In genomic region chr2:190980630-190981214, GRCh38 we compare ENCODE assay signal across 12 cellular contexts. TPM values are rescaled to one million over a fixed set of nuclear protein-coding genes. Genes with fewer than 3 reads are reported as not detected.
A peak's percentile ranks its signal among the peaks of the same experiment; 100 is the strongest.
DNase-seq lines count a peak whose midpoint lies in the region; ATAC-seq and TF ChIP-seq lines count a peak whose summit lies in the region.
"Had no signal": no experiment of that assay in that cellular context is flagged by ENCODE, and none has a peak within 500 bp of the region (broad histone marks: within the 10 kb centered on the region; RNA-seq: fewer than 3 reads in every experiment).

No MANE protein-coding gene starts in this region.

- H3K27ac ChIP-seq in left lung, result peak overlapping the region; percentile 71 to 74
- H3K27ac ChIP-seq in urinary bladder (ENCODE audit: low read depth), result peak overlapping the region; percentile 15

- H3K36me3 Mint-ChIP-seq in natural killer cell, result peaks cover 68% of the 10 kb centered on the region
- H3K36me3 Mint-ChIP-seq in natural killer cell treated with Interleukin-12 subunit alpha and Interleukin-12 subunit beta and Interleukin-15 and Interleukin-18, amount 100 ng/mL, for 72 hours, result peaks cover 66% of the 10 kb centered on the region
- H3K36me3 Mint-ChIP-seq in WTC11, result peaks cover 92% of the 10 kb centered on the region
- peaks cover 7% of the 10 kb centered on the region for H3K36me3 Mint-ChIP-seq in glutamatergic neuron (ENCODE audit: unreplicated experiment)

- H3K27me3 ChIP-seq in left lung, result no peaks in the 10 kb centered on the region

- H3K4me1 Mint-ChIP-seq in natural killer cell, result peaks cover 0 to 6% of the 10 kb centered on the region in 2 donors
- H3K4me1 Mint-ChIP-seq in natural killer cell treated with Interleukin-12 subunit alpha and Interleukin-12 subunit beta and Interleukin-15 and Interleukin-18, amount 100 ng/mL, for 72 hours (ENCODE audit: low read depth in 2 of 2), result peaks cover 3 to 5% of the 10 kb centered on the region in 2 donors
- peaks cover 7% of the 10 kb centered on the region for H3K4me1 Mint-ChIP-seq in WTC11
- peaks cover 3% of the 10 kb centered on the region for H3K4me1 Mint-ChIP-seq in glutamatergic neuron (ENCODE audit: low read depth, unreplicated experiment)
- H3K4me1 Mint-ChIP-seq: neural crest cell had no signal

- ATAC-seq in natural killer cell (no peak), WTC11 (no peak), left lung (no peak)
- no peak for ATAC-seq in natural killer cell treated with Interleukin-12 subunit alpha and Interleukin-12 subunit beta and Interleukin-15 and Interleukin-18, amount 100 ng/mL, for 72 hours

- DNase-seq in natural killer cell, result no peak
- no peak for DNase-seq in natural killer cell treated with Interleukin-12 subunit alpha and Interleukin-12 subunit beta and Interleukin-15 and Interleukin-18, amount 100 ng/mL, for 72 hours (ENCODE audit: low spot score)
- no peak for DNase-seq in WTC11 (ENCODE audit: low spot score)
- DNase-seq in left lung, result no peak
- DNase-seq in glutamatergic neuron, result no peak
- DNase-seq in SKM-1 (lab: John Stamatoyannopoulos, UW; ENCODE audit: unreplicated experiment), result no peak
- DNase-seq in mucosa of gallbladder (ENCODE audit: low spot score), result no peak
- DNase-seq: foreskin melanocyte; NCI-H526 treated with DMSO at 0.1 percent for 48 hours; stimulated activated CD4-positive, alpha-beta T cell treated with anti-CD3 and anti-CD28 coated beads, Interleukin-4, amount 100 ng/mL, for 4 hours had no signal

- TF ChIP-seq CTCF in natural killer cell (IDR thresholded peaks at IDR 0.05) (no peak), WTC11 (IDR thresholded peaks at IDR 0.05) (no peak), left lung (IDR thresholded peaks at IDR 0.05) (no peak), glutamatergic neuron (IDR thresholded peaks at IDR 0.05; ENCODE audit: partially characterized antibody, unreplicated experiment) (no peak)

- no peaks in the 10 kb centered on the region for H3K9me3 Mint-ChIP-seq in natural killer cell
- no peaks in the 10 kb centered on the region for H3K9me3 Mint-ChIP-seq in natural killer cell treated with Interleukin-12 subunit alpha and Interleukin-12 subunit beta and Interleukin-15 and Interleukin-18, amount 100 ng/mL, for 72 hours
- H3K9me3 Mint-ChIP-seq in WTC11, result no peaks in the 10 kb centered on the region
- no peaks in the 10 kb centered on the region for H3K9me3 Mint-ChIP-seq in glutamatergic neuron (ENCODE audit: unreplicated experiment)
- H3K9me3 Mint-ChIP-seq: neural crest cell had no signal

- WGBS in urinary bladder, result 70% methylated on average over 10 of the region's 10 CpGs

- no peak overlapping the region for H3K4me3 ChIP-seq in left lung
- H3K4me3 ChIP-seq in urinary bladder (ENCODE audit: low read depth, low read length), result no peak overlapping the region

- H3K4me1 ChIP-seq in left lung (peaks cover 7 to 32% of the 10 kb centered on the region in 2 donors), urinary bladder (ENCODE audit: insufficient read depth) (peaks cover 2% of the 10 kb centered on the region)

- CTCF ChIA-PET in WTC11 (lab: Charles Lee), result no interaction called here

- H3K27ac Mint-ChIP-seq in natural killer cell (peak overlapping the region; percentile 27 to 51), WTC11 (peak overlapping the region; percentile 73; the same call in 1 of the 2 replicates), glutamatergic neuron (ENCODE audit: unreplicated experiment) (no peak overlapping the region)
- peak overlapping the region in 1 of 2 donors; percentile 50 for H3K27ac Mint-ChIP-seq in natural killer cell treated with Interleukin-12 subunit alpha and Interleukin-12 subunit beta and Interleukin-15 and Interleukin-18, amount 100 ng/mL, for 72 hours

- intact Hi-C loops in natural killer cell (cut with micrococcal nuclease), result no loop called here
- intact Hi-C loops in left lung (cut with DNase I), result no loop called here

- peaks cover 2 to 100% of the 10 kb centered on the region in 2 donors for H3K36me3 ChIP-seq in left lung
- H3K36me3 ChIP-seq in urinary bladder (ENCODE audit: insufficient read depth), result peaks cover 3% of the 10 kb centered on the region

- no peaks in the 10 kb centered on the region for H3K9me3 ChIP-seq in left lung

- POLR2A ChIA-PET in WTC11 (lab: Charles Lee), result no interaction called here

- no peaks in the 10 kb centered on the region for H3K27me3 Mint-ChIP-seq in natural killer cell (ENCODE audit: low read depth in 2 of 2)
- no peaks in the 10 kb centered on the region for H3K27me3 Mint-ChIP-seq in natural killer cell treated with Interleukin-12 subunit alpha and Interleukin-12 subunit beta and Interleukin-15 and Interleukin-18, amount 100 ng/mL, for 72 hours
- no peaks in the 10 kb centered on the region for H3K27me3 Mint-ChIP-seq in WTC11 (ENCODE audit: low read depth)
- no peaks in the 10 kb centered on the region for H3K27me3 Mint-ChIP-seq in glutamatergic neuron (ENCODE audit: unreplicated experiment)

- H3K4me3 Mint-ChIP-seq in natural killer cell (no peak overlapping the region), WTC11 (no peak overlapping the region), glutamatergic neuron (ENCODE audit: unreplicated experiment) (no peak overlapping the region)
- H3K4me3 Mint-ChIP-seq in natural killer cell treated with Interleukin-12 subunit alpha and Interleukin-12 subunit beta and Interleukin-15 and Interleukin-18, amount 100 ng/mL, for 72 hours, result no peak overlapping the region
- H3K4me3 Mint-ChIP-seq: neural crest cell had no signal

TF ChIP-seq in WTC11, 78 proteins besides CTCF, POLR2A, EP300 and RAD21 (continues in another document):
- no peak for TF ChIP-seq ZBTB21 (CRISPR knock-in tag; IDR thresholded peaks at IDR 0.05; ENCODE audit: borderline replicate concordance)
- TF ChIP-seq ZNF532 (CRISPR knock-in tag; IDR thresholded peaks at IDR 0.05; ENCODE audit: borderline replicate concordance), result no peak
- no peak for TF ChIP-seq GTF2I (CRISPR knock-in tag; conservative IDR thresholded peaks at IDR 0.05)
- no peak for TF ChIP-seq FOXP1 (CRISPR knock-in tag; IDR thresholded peaks at IDR 0.05; ENCODE audit: borderline replicate concordance)
- TF ChIP-seq OVOL2 (CRISPR knock-in tag; IDR thresholded peaks at IDR 0.05; ENCODE audit: borderline replicate concordance), result no peak
- TF ChIP-seq, protein P1, sequence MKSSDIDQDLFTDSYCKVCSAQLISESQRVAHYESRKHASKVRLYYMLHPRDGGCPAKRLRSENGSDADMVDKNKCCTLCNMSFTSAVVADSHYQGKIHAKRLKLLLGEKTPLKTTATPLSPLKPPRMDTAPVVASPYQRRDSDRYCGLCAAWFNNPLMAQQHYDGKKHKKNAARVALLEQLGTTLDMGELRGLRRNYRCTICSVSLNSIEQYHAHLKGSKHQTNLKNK (CRISPR knock-in tag; IDR thresholded peaks at IDR 0.05), result no peak
- TF ChIP-seq JUN (CRISPR knock-in tag; IDR thresholded peaks at IDR 0.05), result no peak
- no peak for TF ChIP-seq FOXK1 (CRISPR knock-in tag; IDR thresholded peaks at IDR 0.05)
- no peak for TF ChIP-seq ZNF423 (CRISPR knock-in tag; IDR thresholded peaks at IDR 0.05)
- TF ChIP-seq ZNF121 (CRISPR knock-in tag; IDR thresholded peaks at IDR 0.05), result no peak
- no peak for TF ChIP-seq NR1H2 (CRISPR knock-in tag; IDR thresholded peaks at IDR 0.05)
- TF ChIP-seq ATF3 (CRISPR knock-in tag; conservative IDR thresholded peaks at IDR 0.05), result no peak

RNA-seq across cellular contexts. Expression of gene STAT1, which starts 33.2 kb away (rescaled TPM):
- total RNA-seq in natural killer cell (10 to 100 TPM; 49.1 to 91.6 (median 86.2) TPM), WTC11 (2021) (36.1 to 41.3 TPM (median 39.5 TPM) in 3 replicates), left lung (100 to 1,000 TPM; 118 to 144 TPM), urinary bladder (75.1 TPM), glutamatergic neuron (ENCODE audit: unreplicated experiment) (12.4 TPM), mucosa of gallbladder (68.6 TPM)
- total RNA-seq in natural killer cell treated with Interleukin-12 subunit alpha and Interleukin-12 subunit beta and Interleukin-15 and Interleukin-18, amount 100 ng/mL, for 72 hours, result 100 to 1,000 TPM; 145 to 252 TPM
- 61.9 TPM for polyA plus RNA-seq in urinary bladder
